Comparison of ENCODE assay signal across 22 cellular contexts in the genomic region with DNA sequence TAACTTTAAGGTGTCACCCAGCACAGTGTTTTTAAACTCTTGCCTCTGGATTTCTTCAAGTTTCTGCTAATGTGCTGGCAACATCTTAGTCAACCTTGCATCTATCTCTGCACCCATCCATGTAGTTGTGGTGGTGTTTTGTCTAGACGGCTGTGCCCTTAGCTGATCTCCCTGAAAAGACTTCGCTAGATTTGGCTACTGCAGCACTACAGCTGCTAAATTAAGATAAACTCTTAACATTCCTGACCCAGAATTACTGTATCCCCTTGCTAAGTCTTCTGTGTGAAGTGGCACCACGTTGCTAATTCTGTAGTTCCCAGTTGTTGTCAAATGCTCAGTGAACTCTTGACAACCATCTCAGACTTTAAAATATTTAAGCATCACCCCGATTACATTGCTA.
"Had no signal": no experiment of that assay in that cellular context is flagged by ENCODE, and none has a peak within 500 bp of the region (broad histone marks: within the 10 kb centered on the region; RNA-seq: fewer than 3 reads in every experiment).

No MANE protein-coding gene starts in this region.

- H3K4me1 Mint-ChIP-seq: activated B cell treated with CpG ODN at 0.5 μM for 24 hours; activated CD4-positive, alpha-beta T cell treated with anti-CD3 and anti-CD28 coated beads, Interleukin-2, amount 10 ng/mL, durations not matched to agents 7 days and 5 days; activated naive CD4-positive, alpha-beta T cell treated with anti-CD3 and anti-CD28 coated beads, Interleukin-2, amount 10 ng/mL, durations not matched to agents 7 days and 5 days; activated T-helper 17 cell treated with anti-CD3 and anti-CD28 coated beads, Interleukin-2, amount 50 U/mL, for 72 hours; natural killer cell; T-cell had no signal

- H3K27ac Mint-ChIP-seq: activated B cell treated with CpG ODN at 0.5 μM for 24 hours; activated CD4-positive, alpha-beta T cell treated with anti-CD3 and anti-CD28 coated beads, Interleukin-2, amount 10 ng/mL, durations not matched to agents 7 days and 5 days; activated naive CD4-positive, alpha-beta T cell treated with anti-CD3 and anti-CD28 coated beads, Interleukin-2, amount 10 ng/mL, durations not matched to agents 7 days and 5 days; activated T-helper 17 cell treated with anti-CD3 and anti-CD28 coated beads, Interleukin-2, amount 50 U/mL, for 72 hours; natural killer cell; T-cell; type B pancreatic cell had no signal

- H3K4me3 Mint-ChIP-seq: activated B cell treated with CpG ODN at 0.5 μM for 24 hours; activated CD4-positive, alpha-beta T cell treated with anti-CD3 and anti-CD28 coated beads, Interleukin-2, amount 10 ng/mL, durations not matched to agents 7 days and 5 days; activated naive CD4-positive, alpha-beta T cell treated with anti-CD3 and anti-CD28 coated beads, Interleukin-2, amount 10 ng/mL, durations not matched to agents 7 days and 5 days; activated T-helper 17 cell treated with anti-CD3 and anti-CD28 coated beads, Interleukin-2, amount 50 U/mL, for 72 hours; natural killer cell; T-cell; type B pancreatic cell had no signal

- ATAC-seq: activated T-helper 17 cell treated with anti-CD3 and anti-CD28 coated beads, Interleukin-2, amount 50 U/mL, for 72 hours; lower lobe of right lung; natural killer cell; psoas muscle; T-cell had no signal

- H3K36me3 Mint-ChIP-seq: activated naive CD4-positive, alpha-beta T cell treated with anti-CD3 and anti-CD28 coated beads, Interleukin-2, amount 10 ng/mL, durations not matched to agents 7 days and 5 days; natural killer cell; T-cell; type B pancreatic cell had no signal

- H3K27me3 ChIP-seq: adrenal gland, dorsolateral prefrontal cortex, esophagus muscularis mucosa, sigmoid colon had no signal

- H3K36me3 ChIP-seq: adrenal gland, esophagus muscularis mucosa, lower lobe of right lung, sigmoid colon had no signal

- DNase-seq: activated B cell treated with CpG ODN at 0.5 μM for 24 hours; activated CD4-positive, alpha-beta T cell treated with anti-CD3 and anti-CD28 coated beads, Interleukin-2, amount 10 ng/mL, durations not matched to agents 7 days and 5 days; activated naive CD4-positive, alpha-beta T cell treated with anti-CD3 and anti-CD28 coated beads, Interleukin-2, amount 10 ng/mL, durations not matched to agents 7 days and 5 days; activated T-cell treated with anti-CD3 and anti-CD28 coated beads for 4 hours; adrenal gland; dorsolateral prefrontal cortex; foreskin fibroblast; head of caudate nucleus; kidney; lower lobe of right lung; natural killer cell; occipital lobe; psoas muscle; sigmoid colon; stimulated activated CD4-positive, alpha-beta T cell treated with anti-CD3 and anti-CD28 coated beads, Interleukin-12 subunit alpha, Interleukin-12 subunit beta, amount 100 ng/mL, for 4 hours; stimulated activated CD4-positive, alpha-beta T cell treated with anti-CD3 and anti-CD28 coated beads, Interleukin-2, amount 100 ng/mL, for 48 hours; stimulated activated naive CD4-positive, alpha-beta T cell treated with Interleukin-2 at 50 U/mL for 16 hours; T-cell had no signal

- H3K4me3 ChIP-seq: adrenal gland, dorsolateral prefrontal cortex, esophagus muscularis mucosa, lower lobe of right lung, psoas muscle, sigmoid colon, SK-N-MC had no signal

- H3K9me3 Mint-ChIP-seq: activated CD4-positive, alpha-beta T cell treated with anti-CD3 and anti-CD28 coated beads, Interleukin-2, amount 10 ng/mL, durations not matched to agents 7 days and 5 days; activated naive CD4-positive, alpha-beta T cell treated with anti-CD3 and anti-CD28 coated beads, Interleukin-2, amount 10 ng/mL, durations not matched to agents 7 days and 5 days; type B pancreatic cell had no signal

- H3K4me1 ChIP-seq: psoas muscle had no signal

- H3K27ac ChIP-seq: adrenal gland, dorsolateral prefrontal cortex, esophagus muscularis mucosa, lower lobe of right lung, psoas muscle, sigmoid colon, SK-N-MC had no signal

- H3K27me3 Mint-ChIP-seq: activated B cell treated with CpG ODN at 0.5 μM for 24 hours; activated CD4-positive, alpha-beta T cell treated with anti-CD3 and anti-CD28 coated beads, Interleukin-2, amount 10 ng/mL, durations not matched to agents 7 days and 5 days; activated naive CD4-positive, alpha-beta T cell treated with anti-CD3 and anti-CD28 coated beads, Interleukin-2, amount 10 ng/mL, durations not matched to agents 7 days and 5 days; type B pancreatic cell had no signal

- H3K9me3 ChIP-seq: adrenal gland, esophagus muscularis mucosa, lower lobe of right lung, sigmoid colon had no signal
